ENCODE assay signal across 35 cellular contexts in genomic region chr1:170993717-170994116, GRCh38. TPM values are rescaled to one million over a fixed set of nuclear protein-coding genes. Genes with fewer than 3 reads are reported as not detected.
"Had no signal": no experiment of that assay in that cellular context is flagged by ENCODE, and none has a peak within 500 bp of the region (broad histone marks: within the 10 kb centered on the region; RNA-seq: fewer than 3 reads in every experiment).

No MANE protein-coding gene starts in this region.

- H3K27ac ChIP-seq: body of pancreas, brain microvascular endothelial cell, breast epithelium, WERI-Rb-1 had no signal

- H3K4me3 ChIP-seq: body of pancreas, breast epithelium had no signal

- ATAC-seq: activated CD4-positive, alpha-beta T cell treated with anti-CD3 and anti-CD28 coated beads for 36 hours; activated CD4-positive, CD25-positive, alpha-beta regulatory T cell treated with anti-CD3 and anti-CD28 coated beads, Interleukin-2, amount 50 U/mL, for 24 hours; activated CD8-positive, alpha-beta memory T cell treated with anti-CD3 and anti-CD28 coated beads, Interleukin-2, amount 10 ng/mL, durations not matched to agents 7 days and 5 days; activated CD8-positive, alpha-beta T cell treated with anti-CD3 and anti-CD28 coated beads, Interleukin-2, amount 10 ng/mL, durations not matched to agents 7 days and 5 days; activated naive CD8-positive, alpha-beta T cell treated with anti-CD3 and anti-CD28 coated beads, Interleukin-2, amount 50 U/mL, for 24 hours; body of pancreas; WTC11 had no signal

- H3K9me3 ChIP-seq: body of pancreas, breast epithelium had no signal

- DNase-seq: activated CD4-positive, alpha-beta memory T cell treated with anti-CD3 and anti-CD28 coated beads, Interleukin-2, amount 10 ng/mL, durations not matched to agents 7 days and 5 days; activated CD4-positive, alpha-beta T cell treated with anti-CD3 and anti-CD28 coated beads for 1 hour; activated CD4-positive, alpha-beta T cell treated with anti-CD3 and anti-CD28 coated beads for 36 hours; activated CD4-positive, alpha-beta T cell treated with anti-CD3 and anti-CD28 coated beads for 48 hours; activated CD4-positive, alpha-beta T cell treated with anti-CD3 and anti-CD28 coated beads, Interleukin-2, amount 10 ng/mL, durations not matched to agents 7 days and 5 days; activated CD4-positive, alpha-beta T cell treated with anti-CD3 and anti-CD28 coated beads, Interleukin-2, amount 50 U/mL, for 48 hours; activated CD4-positive, CD25-positive, alpha-beta regulatory T cell; activated CD8-positive, alpha-beta memory T cell treated with anti-CD3 and anti-CD28 coated beads for 24 hours; activated CD8-positive, alpha-beta memory T cell treated with anti-CD3 and anti-CD28 coated beads, Interleukin-2, amount 10 ng/mL, durations not matched to agents 7 days and 5 days; activated CD8-positive, alpha-beta memory T cell treated with anti-CD3 and anti-CD28 coated beads, Interleukin-2, amount 50 U/mL, for 48 hours; activated CD8-positive, alpha-beta T cell treated with anti-CD3 and anti-CD28 coated beads, Interleukin-2, amount 10 ng/mL, durations not matched to agents 7 days and 5 days; activated effector memory CD4-positive, alpha-beta T cell treated with Interleukin-2 at 50 U/mL for 16 hours; activated gamma-delta T cell; activated naive CD4-positive, alpha-beta T cell treated with anti-CD3 and anti-CD28 coated beads, Interleukin-2, amount 10 ng/mL, durations not matched to agents 7 days and 5 days; activated naive CD4-positive, alpha-beta T cell treated with Interleukin-2 at 50 U/mL for 16 hours; activated naive CD8-positive, alpha-beta T cell treated with anti-CD3 and anti-CD28 coated beads, Interleukin-2, amount 10 ng/mL, durations not matched to agents 7 days and 5 days; activated naive CD8-positive, alpha-beta T cell treated with anti-CD3 and anti-CD28 coated beads, Interleukin-2, amount 50 U/mL, for 24 hours; activated T-cell treated with anti-CD3 and anti-CD28 coated beads, Interleukin-2, amount 50 U/mL, for 24 hours; activated T-cell treated with anti-CD3 and anti-CD28 coated beads, Interleukin-2, amount 50 U/mL, for 48 hours; aorta; body of pancreas; brain microvascular endothelial cell; central memory CD4-positive, alpha-beta T cell; T-helper 2 cell; T-helper 9 cell; WERI-Rb-1 had no signal

- H3K27me3 ChIP-seq: body of pancreas, brain microvascular endothelial cell, breast epithelium had no signal

- H3K36me3 ChIP-seq: brain microvascular endothelial cell, breast epithelium, WERI-Rb-1 had no signal

- H3K4me1 ChIP-seq: body of pancreas, breast epithelium had no signal

- FAIRE-seq: astrocyte, colon had no signal

RNA-seq across cellular contexts. Expression of gene MROH9, which starts 58.4 kb away (rescaled TPM):
- total RNA-seq: activated CD4-positive, alpha-beta memory T cell treated with anti-CD3 and anti-CD28 coated beads, Interleukin-2, amount 10 ng/mL, durations not matched to agents 7 days and 5 days; activated CD4-positive, alpha-beta T cell treated with anti-CD3 and anti-CD28 coated beads for 36 hours; activated CD4-positive, alpha-beta T cell treated with anti-CD3 and anti-CD28 coated beads, Interleukin-2, amount 10 ng/mL, durations not matched to agents 7 days and 5 days; activated CD8-positive, alpha-beta memory T cell treated with anti-CD3 and anti-CD28 coated beads, Interleukin-2, amount 10 ng/mL, durations not matched to agents 7 days and 5 days; activated CD8-positive, alpha-beta T cell treated with anti-CD3 and anti-CD28 coated beads, Interleukin-2, amount 10 ng/mL, durations not matched to agents 7 days and 5 days; activated naive CD8-positive, alpha-beta T cell treated with anti-CD3 and anti-CD28 coated beads, Interleukin-2, amount 10 ng/mL, durations not matched to agents 7 days and 5 days; activated T-helper 2 cell treated with anti-CD3 and anti-CD28 coated beads, Interferon-gamma antibody, Interleukin-2, Interleukin-4, amounts not matched to agents 10 μg/mL and 5 μg/mL and 100 μg/mL, durations not matched to agents 14 hours and 24 hours and 36 hours; astrocyte; body of pancreas; breast epithelium; cardiac septum; cerebellum; WTC11 had no signal
- polyA plus RNA-seq: adipose tissue, aorta had no signal
